In genomic region chr15:61764981-61765380, GRCh38 we compare ENCODE assay signal across 18 cellular contexts.
DNase-seq lines count a peak whose midpoint lies in the region; ATAC-seq and TF ChIP-seq lines count a peak whose summit lies in the region.
"Had no signal": no experiment of that assay in that cellular context is flagged by ENCODE, and none has a peak within 500 bp of the region (broad histone marks: within the 10 kb centered on the region; RNA-seq: fewer than 3 reads in every experiment).

No MANE protein-coding gene starts in this region.

- in situ Hi-C loops in GM13977 (cut with MboI; ENCODE audit: low pct_unique_long_range_greater_than_20kb, low sequenced_read_pairs, unreplicated experiment): no loop called here

- intact Hi-C loops in Right ventricle myocardium inferior (cut with DNase I): loop anchor here (5.0 kb wide), 1 partner anchor 508 kb away; no protein-coding TSS in a partner anchor
- intact Hi-C loops in left ventricle myocardium inferior (cut with micrococcal nuclease): no loop called here
- intact Hi-C loops in psoas muscle (cut with DNase I): no loop called here

- peaks cover 6% of the 10 kb centered on the region for H3K4me1 ChIP-seq in left ventricle myocardium inferior
- peaks cover 17% of the 10 kb centered on the region for H3K4me1 ChIP-seq in psoas muscle

- WGBS in psoas muscle, 3 donors: 25 to 44% (median 30%) methylated on average over 6 of the region's 6 CpGs

- H3K4me3 ChIP-seq in left ventricle myocardium inferior: no peak overlapping the region
- H3K4me3 ChIP-seq in psoas muscle: peak overlapping the region; percentile 26
- no peak overlapping the region for H3K4me3 ChIP-seq in MG63
- H3K4me3 ChIP-seq: GM12878, GM23248 had no signal

- no peak for DNase-seq in Right ventricle myocardium inferior (ENCODE audit: missing footprints)
- no peak for DNase-seq in left ventricle myocardium inferior
- peak; percentile 29 for DNase-seq in inferior parietal cortex (ENCODE audit: extremely low spot score)
- no peak for DNase-seq in psoas muscle
- no peak for DNase-seq in MG63
- no peak for DNase-seq in NCI-H1694 treated with DMSO at 0.1 percent for 48 hours (lab: John Stamatoyannopoulos, UW)
- DNase-seq in NCI-H1092 treated with DMSO at 0.1 percent for 48 hours (lab: John Stamatoyannopoulos, UW): no peak
- no peak for DNase-seq in GM13977 (ENCODE audit: low spot score)
- DNase-seq: 8988T, DND-41, GDM1, GM23248, NCI-H1417, NCI-H2029 treated with DMSO at 0.1 percent for 48 hours, NCI-H2171 treated with DMSO at 0.1 percent for 48 hours, NCI-H510A, NCI-H774 had no signal

- peaks cover 9% of the 10 kb centered on the region for H3K27me3 ChIP-seq in left ventricle myocardium inferior (ENCODE audit: low read depth)
- H3K27me3 ChIP-seq in psoas muscle (ENCODE audit: insufficient read depth in 3 of 3, low read length in 2 of 3): no peaks in the 10 kb centered on the region
- H3K27me3 ChIP-seq in MG63: no peaks in the 10 kb centered on the region

- ATAC-seq in Right ventricle myocardium inferior (peak; percentile 48), psoas muscle (peak in 2 of 4 donors; percentile 63 to 66)
- ATAC-seq: GM12878 had no signal

- H3K27ac ChIP-seq in left ventricle myocardium inferior (replicated peaks): no peak overlapping the region
- H3K27ac ChIP-seq in psoas muscle: no peak overlapping the region
- H3K27ac ChIP-seq: GM23248 had no signal

- no peaks in the 10 kb centered on the region for H3K9me3 ChIP-seq in left ventricle myocardium inferior (replicated peaks)
- H3K9me3 ChIP-seq in psoas muscle: no peaks in the 10 kb centered on the region
- no peaks in the 10 kb centered on the region for H3K9me3 ChIP-seq in MG63

- TF ChIP-seq CTCF in left ventricle myocardium inferior (IDR thresholded peaks at IDR 0.05; ENCODE audit: borderline replicate concordance) (no peak), psoas muscle (IDR thresholded peaks at IDR 0.05) (no peak), GM13977 (IDR thresholded peaks at IDR 0.05; ENCODE audit: extremely low read depth, insufficient read depth, missing control alignments) (no peak)

- H3K36me3 ChIP-seq in left ventricle myocardium inferior: no peaks in the 10 kb centered on the region
- H3K36me3 ChIP-seq in psoas muscle (ENCODE audit: insufficient read depth in 1 of 2, low read depth in 1 of 2): no peaks in the 10 kb centered on the region
- H3K36me3 ChIP-seq in MG63: no peaks in the 10 kb centered on the region
